ENCODE assay signal across 17 cellular contexts in the genomic region with DNA sequence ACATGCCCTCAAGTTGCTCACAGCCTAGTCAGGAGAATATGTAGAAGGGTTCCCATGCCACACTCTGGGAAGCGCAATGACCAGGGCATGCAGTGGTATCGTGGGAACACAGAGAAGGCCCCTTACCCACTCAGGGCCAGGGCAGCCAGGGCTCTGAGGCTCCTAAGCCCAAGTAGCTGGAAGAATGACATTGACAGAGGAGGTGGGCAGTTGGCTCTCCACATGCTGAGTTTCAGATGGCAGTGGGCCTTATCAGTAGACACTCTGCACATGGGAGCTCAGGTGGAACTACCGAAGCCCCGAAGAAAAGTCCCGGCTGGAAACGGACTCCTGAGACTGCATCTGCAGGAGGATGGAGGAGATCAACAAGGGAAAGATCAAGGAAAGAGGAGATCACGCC. TPM values are rescaled to one million over a fixed set of nuclear protein-coding genes. Genes with fewer than 3 reads are reported as not detected.
"Had no signal": no experiment of that assay in that cellular context is flagged by ENCODE, and none has a peak within 500 bp of the region (broad histone marks: within the 10 kb centered on the region; RNA-seq: fewer than 3 reads in every experiment).

No MANE protein-coding gene starts in this region.

- H3K9me3 Mint-ChIP-seq: stimulated activated naive B cell treated with anti-CD40 and anti-IgM and Interleukin-4, amounts not matched to agents 10 μg/mL and 1 μg/mL and 100 μg/mL, for 72 hours had no signal

- H3K27ac Mint-ChIP-seq: stimulated activated naive B cell treated with anti-CD40 and anti-IgM and Interleukin-4, amounts not matched to agents 10 μg/mL and 1 μg/mL and 100 μg/mL, for 72 hours had no signal

- ATAC-seq: body of pancreas; left colon; lower lobe of right lung; stimulated activated naive B cell treated with anti-CD40 and anti-IgM and Interleukin-4, amounts not matched to agents 10 μg/mL and 1 μg/mL and 100 μg/mL, for 72 hours had no signal

- DNase-seq: activated CD4-positive, alpha-beta T cell treated with anti-CD3 and anti-CD28 coated beads, Interleukin-2, amount 50 U/mL, for 4 hours; activated CD4-positive, CD25-positive, alpha-beta regulatory T cell treated with anti-CD3 and anti-CD28 coated beads, Interleukin-2, amount 50 U/mL, for 72 hours; activated naive CD4-positive, alpha-beta T cell treated with Interleukin-2 at 50 U/mL for 16 hours; activated T-cell treated with anti-CD3 and anti-CD28 coated beads, Interleukin-2, amount 50 U/mL, for 48 hours; amygdala; body of pancreas; caudate nucleus; left colon; lower lobe of right lung; naive B cell; occipital lobe; stimulated activated naive B cell treated with anti-CD40 and anti-IgM and Interleukin-4, amounts not matched to agents 10 μg/mL and 1 μg/mL and 100 μg/mL, for 72 hours; substantia nigra had no signal

- H3K36me3 Mint-ChIP-seq: stimulated activated naive B cell treated with anti-CD40 and anti-IgM and Interleukin-4, amounts not matched to agents 10 μg/mL and 1 μg/mL and 100 μg/mL, for 72 hours had no signal

- H3K9me3 ChIP-seq: body of pancreas, esophagus muscularis mucosa, lower lobe of right lung, vagina had no signal

RNA-seq across cellular contexts. Expression of gene SVOPL, which starts 15.7 kb away (rescaled TPM):
- total RNA-seq: body of pancreas, esophagus muscularis mucosa, posterior vena cava, tibial nerve, vagina had no signal
